In the genomic region with DNA sequence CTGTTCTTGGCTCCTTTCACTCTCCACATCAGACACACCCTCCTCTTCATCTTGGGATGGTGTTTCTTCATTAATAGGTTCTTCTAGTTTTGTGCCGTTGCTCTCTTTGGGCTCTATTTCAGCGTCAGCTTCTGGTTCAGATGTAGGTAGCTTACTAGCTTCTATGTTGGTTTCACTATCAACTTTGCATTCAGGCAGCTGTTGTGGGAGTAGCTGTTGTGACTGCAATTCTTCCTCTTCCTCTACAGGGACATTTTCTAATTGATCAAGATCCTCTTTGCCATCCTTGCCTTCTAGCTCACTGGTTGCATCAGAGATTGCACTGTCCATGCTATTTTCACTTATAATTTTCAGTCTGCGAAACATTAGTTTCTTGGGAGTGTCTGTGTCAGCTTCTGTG, we compare ENCODE assay signal across 12 cellular contexts.
DNase-seq lines count a peak whose midpoint lies in the region; ATAC-seq, FAIRE-seq and TF ChIP-seq lines count a peak whose summit lies in the region.
"Had no signal": no experiment of that assay in that cellular context is flagged by ENCODE, and none has a peak within 500 bp of the region (broad histone marks: within the 10 kb centered on the region; RNA-seq: fewer than 3 reads in every experiment).

No MANE protein-coding gene starts in this region.

- no peak overlapping the region for H2AFZ ChIP-seq in GM12878 (ENCODE audit: control insufficient read depth, low read depth, low read length)
- no peak overlapping the region for H2AFZ ChIP-seq in GM23248

- peaks cover 10 to 17% (median 14%) of the 10 kb centered on the region in 4 donors for H3K4me1 Mint-ChIP-seq in CD4-positive, alpha-beta memory T cell

- H3K36me3 ChIP-seq in CD4-positive, alpha-beta memory T cell (ENCODE audit: insufficient read depth, low read length) = peaks cover 50% of the 10 kb centered on the region
- peaks cover 6 to 25% of the 10 kb centered on the region in 2 experiments for H3K36me3 ChIP-seq in GM12878 (ENCODE audit: control insufficient read depth in 2 of 2, insufficient read depth in 2 of 2, low read length in 1 of 2)
- H3K36me3 ChIP-seq in GM23248 (ENCODE audit: low read depth) = peaks cover 62% of the 10 kb centered on the region
- peaks cover 12 to 98% (median 90%) of the 10 kb centered on the region in 4 donors for H3K36me3 ChIP-seq in stomach

- WGBS in GM12878 (ENCODE audit: insufficient coverage, insufficient replicate concordance, low lambda C conversion rate, missing lambda C conversion rate) = 34% methylated on average over 3 of the region's 3 CpGs
- 96 to 99% methylated on average over 3 of the region's 3 CpGs for WGBS in GM23248 (ENCODE audit: low coverage in 1 of 2, low lambda C conversion rate in 2 of 2, missing lambda C conversion rate in 2 of 2), 2 experiments
- WGBS in stomach, 5 donors = 80 to 95% (median 89%) methylated on average over 3 of the region's 3 CpGs

- in situ Hi-C loops in GM12878 (cut with MboI) = no loop called here
- in situ Hi-C loops in GM23248 (cut with MboI) = no loop called here

- peak in 1 of 5 donors; percentile 5 for DNase-seq in CD4-positive, alpha-beta memory T cell
- DNase-seq in MV-4-11 (lab: John Stamatoyannopoulos, UW) = peak; percentile 86
- peak; percentile 21 for DNase-seq in GM12878 (ENCODE audit: low read depth, low spot score)
- no peak for DNase-seq in GM23248
- DNase-seq in NCI-H226 = no peak
- DNase-seq in stomach = no peak
- DNase-seq: activated T-cell treated with anti-CD3 and anti-CD28 coated beads, Interleukin-2, amount 50 U/mL, for 48 hours; MG63; NCI-H526; stimulated activated CD4-positive, alpha-beta T cell treated with anti-CD3 and anti-CD28 coated beads, Interleukin-4, amount 100 ng/mL, for 4 hours had no signal

- no peak for TF ChIP-seq CTCF in GM12878 (IDR thresholded peaks at IDR 0.05 in 2 of 3, conservative IDR thresholded peaks at IDR 0.05 in 1 of 3; ENCODE audit: control insufficient read depth in 2 of 3, extremely low read depth in 1 of 3, insufficient read depth in 1 of 3, low read depth in 3 of 3, low read length in 3 of 3)
- no peak for TF ChIP-seq CTCF in stomach (IDR thresholded peaks at IDR 0.05)

- H3K9me3 ChIP-seq in CD4-positive, alpha-beta memory T cell (ENCODE audit: control insufficient read depth in 1 of 2, low read length in 2 of 2) = no peaks in the 10 kb centered on the region
- no peaks in the 10 kb centered on the region for H3K9me3 ChIP-seq in GM12878 (replicated peaks; ENCODE audit: control insufficient read depth, insufficient read depth, low read length)
- H3K9me3 ChIP-seq in GM23248 (ENCODE audit: low read depth) = no peaks in the 10 kb centered on the region
- no peaks in the 10 kb centered on the region for H3K9me3 ChIP-seq in stomach
- H3K9me3 ChIP-seq: MG63 had no signal

- H3K36me3 Mint-ChIP-seq in CD4-positive, alpha-beta memory T cell = peaks cover 47 to 84% of the 10 kb centered on the region in 2 donors

- no peaks in the 10 kb centered on the region for H3K4me1 ChIP-seq in CD4-positive, alpha-beta memory T cell (ENCODE audit: insufficient read depth, low read length)
- H3K4me1 ChIP-seq in GM12878 (ENCODE audit: control insufficient read depth, insufficient read depth, low read length) (peaks cover 18% of the 10 kb centered on the region), GM23248 (ENCODE audit: insufficient read depth) (peaks cover 6% of the 10 kb centered on the region; the same call in 1 of the 2 replicates), stomach (peaks cover 0 to 23% (median 0%) of the 10 kb centered on the region in 4 donors)

- intact Hi-C loops in CD4-positive, alpha-beta memory T cell (cut with micrococcal nuclease) = no loop called here
- intact Hi-C loops in GM12878 (cut with micrococcal nuclease; ENCODE audit: unreplicated experiment) = loop anchor here (10.0 kb wide), 2 partner anchors 141 to 241 kb away; no protein-coding TSS in a partner anchor
- intact Hi-C loops in stomach (cut with DNase I; ENCODE audit: low total_unique reads) = no loop called here

- RAD21 ChIA-PET in GM12878 (lab: Charles Lee; ENCODE audit: unreplicated experiment) = interaction anchor here (0.9 to 2.8 kb wide), 5 partner anchors 12 to 144 kb away, joined by 3 to 21 read pairs (median 4); a partner anchor contains a TSS

- ATAC-seq in GM18517 (IDR thresholded peaks at IDR 0.05; ENCODE audit: unreplicated experiment) = peak; percentile 59
- peak; percentile 75 for ATAC-seq in GM12878
- ATAC-seq in HG03442 (IDR thresholded peaks at IDR 0.05; ENCODE audit: unreplicated experiment) = no peak

- peak overlapping the region in 2 of 8 donors; percentile 9 to 36 for H3K4me3 Mint-ChIP-seq in CD4-positive, alpha-beta memory T cell

- no peaks in the 10 kb centered on the region for H3K9me3 Mint-ChIP-seq in CD4-positive, alpha-beta memory T cell

- CTCF ChIA-PET in CD4-positive, alpha-beta memory T cell (lab: Charles Lee; ENCODE audit: partially characterized antibody) = interaction anchor here (1.3 to 1.5 kb wide), 2 partner anchors 17 to 80 kb away, joined by 3 to 4 read pairs; a partner anchor contains a TSS
- CTCF ChIA-PET in GM12878 (lab: Yijun Ruan, JAX) = interaction anchor here (0.7 to 1.6 kb wide), 4 partner anchors 10 to 81 kb away, joined by 3 to 5 read pairs (median 4); no protein-coding TSS in a partner anchor

- H3K27me3 Mint-ChIP-seq in CD4-positive, alpha-beta memory T cell = no peaks in the 10 kb centered on the region

- H3K79me2 ChIP-seq in GM12878 (ENCODE audit: control insufficient read depth, insufficient read depth, low read length) = peaks cover 8% of the 10 kb centered on the region
- peaks cover 75% of the 10 kb centered on the region for H3K79me2 ChIP-seq in GM23248 (ENCODE audit: insufficient read depth)

- BruUV-seq in GM12878 (replicated peaks; lab: Mats Ljungman, UMichigan) = TSS peak; percentile 40

- H3K4me3 ChIP-seq in CD4-positive, alpha-beta memory T cell (ENCODE audit: low read length in 2 of 2) = no peak overlapping the region
- H3K4me3 ChIP-seq in GM12878 (no peak overlapping the region), GM23248 (no peak overlapping the region), stomach (no peak overlapping the region)
- H3K4me3 ChIP-seq: MG63 had no signal

- SMC1A ChIA-PET in GM12878 (lab: Charles Lee; ENCODE audit: uncharacterized antibody, unreplicated experiment) = interaction anchor here (0.6 to 2.9 kb wide), 9 partner anchors 10 to 83 kb away, joined by 3 to 17 read pairs (median 3); no protein-coding TSS in a partner anchor

- TF ChIP-seq RAD21 in GM12878 (IDR thresholded peaks at IDR 0.05; ENCODE audit: insufficient read depth, low read depth, low read length) = no peak

- FAIRE-seq in GM12878 (lab: Jason Lieb, UNC) = peak; percentile 73

- POLR2A ChIA-PET in CD4-positive, alpha-beta memory T cell (lab: Charles Lee; ENCODE audit: partially characterized antibody) = interaction anchor here (1.8 kb wide), 1 partner anchor 80 kb away, joined by 5 read pairs; a partner anchor contains a TSS
- POLR2A ChIA-PET in GM12878 (lab: Charles Lee) = no interaction called here

- H3K27ac Mint-ChIP-seq in CD4-positive, alpha-beta memory T cell = peak overlapping the region in 5 of 7 donors; percentile 30 to 76 (median 60)

- H3K4me2 ChIP-seq in GM12878 (ENCODE audit: control insufficient read depth, insufficient read depth) (peak overlapping the region; percentile 56), GM23248 (ENCODE audit: unreplicated experiment) (no peak overlapping the region)

- TF ChIP-seq EP300 in GM12878 (IDR thresholded peaks at IDR 0.05; ENCODE audit: borderline replicate concordance in 1 of 2, control insufficient read depth in 1 of 2, low read depth in 2 of 2, low read length in 2 of 2) = no peak
- no peak for TF ChIP-seq EP300 in stomach (IDR thresholded peaks at IDR 0.05)

- no peaks in the 10 kb centered on the region for H3K27me3 ChIP-seq in CD4-positive, alpha-beta memory T cell (ENCODE audit: insufficient read depth, low read length)
- no peaks in the 10 kb centered on the region for H3K27me3 ChIP-seq in GM12878 (replicated peaks in 1 of 2; ENCODE audit: control insufficient read depth in 2 of 2, insufficient read depth in 2 of 2, low read length in 1 of 2)
- no peaks in the 10 kb centered on the region for H3K27me3 ChIP-seq in GM23248 (replicated peaks; ENCODE audit: insufficient read depth)
- no peaks in the 10 kb centered on the region for H3K27me3 ChIP-seq in stomach
- H3K27me3 ChIP-seq: MG63 had no signal

- peaks cover 30% of the 10 kb centered on the region for H3F3A ChIP-seq in GM23248 (ENCODE audit: insufficient read depth)

- H3K9me2 ChIP-seq in GM23248 (ENCODE audit: insufficient read depth) = no peaks in the 10 kb centered on the region

- TF ChIP-seq POLR2A in GM12878 (IDR thresholded peaks at IDR 0.05; ENCODE audit: low read depth, low read length) = no peak
- TF ChIP-seq POLR2A in stomach (IDR thresholded peaks at IDR 0.05) = no peak

- H4K20me1 ChIP-seq in GM12878 (ENCODE audit: control insufficient read depth, insufficient read depth) = no peaks in the 10 kb centered on the region; the same call in 1 of the 2 replicates
- H4K20me1 ChIP-seq in GM23248 (ENCODE audit: insufficient read depth) = no peaks in the 10 kb centered on the region

- no peak overlapping the region for H3K9ac ChIP-seq in GM12878 (ENCODE audit: control insufficient read depth, insufficient read depth, low read length)
- no peak overlapping the region for H3K9ac ChIP-seq in GM23248

- no peak overlapping the region for H3K27ac ChIP-seq in CD4-positive, alpha-beta memory T cell (ENCODE audit: low read depth, low read length)
- H3K27ac ChIP-seq in GM12878 (ENCODE audit: control insufficient read depth, insufficient read depth) (peak overlapping the region; percentile 29; the same call in 1 of the 2 replicates), GM23248 (no peak overlapping the region), stomach (peak overlapping the region in 1 of 5 donors; percentile 39)

Comparison
In these comparisons a context has a peak if more than half of its experiments do, and no peak if none do; other contexts are left out.
1. DNase-seq: peak in MV-4-11 (single experiment) and GM12878 (single experiment); none in GM23248 (single experiment), NCI-H226 (single experiment) and stomach (single experiment).